Comparison of ENCODE assay signal across 21 cellular contexts in the genomic region with DNA sequence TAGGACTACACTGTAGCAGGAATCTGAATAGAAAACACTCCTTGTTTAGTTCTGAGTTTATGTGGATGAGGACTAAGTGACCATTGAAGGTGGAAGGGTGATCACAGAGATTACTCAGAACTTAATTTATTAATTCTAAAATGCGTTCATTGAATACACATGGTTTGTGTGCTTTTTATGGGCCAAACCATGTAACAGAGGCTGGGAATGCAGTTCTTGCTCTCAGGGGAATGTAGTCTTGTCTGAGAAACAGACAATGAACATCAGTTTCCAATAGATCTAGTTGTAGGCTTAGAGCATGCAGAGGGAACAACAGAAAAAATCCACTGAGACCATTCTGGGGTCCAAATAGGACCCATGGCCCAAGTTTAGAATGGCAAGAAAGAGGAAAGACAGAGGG.
"Had no signal": no experiment of that assay in that cellular context is flagged by ENCODE, and none has a peak within 500 bp of the region (broad histone marks: within the 10 kb centered on the region; RNA-seq: fewer than 3 reads in every experiment).

No MANE protein-coding gene starts in this region.

- H3K27ac ChIP-seq: ascending aorta, epithelial cell of prostate, foreskin keratinocyte, ovary, stomach, uterus, VCaP had no signal

- H3K27ac Mint-ChIP-seq: activated CD8-positive, alpha-beta T cell treated with anti-CD3 and anti-CD28 coated beads for 36 hours; activated naive CD8-positive, alpha-beta T cell treated with anti-CD3 and anti-CD28 coated beads, Interleukin-2, amount 50 U/mL, for 24 hours; activated T-helper 1 cell treated with anti-CD3 and anti-CD28 coated beads, Interleukin-12 subunit alpha, Interleukin-12 subunit beta, Interleukin-2, Interleukin-4 antibody, amounts not matched to agents 30 ng/mL and 10 ng/mL and 1 ng/mL, durations not matched to agents 14 hours and 24 hours and 36 hours; memory B cell had no signal

- H3K36me3 ChIP-seq: ascending aorta, heart left ventricle, ovary, stomach, uterus had no signal

- H3K27me3 ChIP-seq: ascending aorta, foreskin keratinocyte, heart left ventricle, ovary, stomach, uterus had no signal

- H3K9me3 Mint-ChIP-seq: activated CD8-positive, alpha-beta T cell treated with anti-CD3 and anti-CD28 coated beads for 36 hours; activated naive CD8-positive, alpha-beta T cell treated with anti-CD3 and anti-CD28 coated beads, Interleukin-2, amount 50 U/mL, for 24 hours; activated T-helper 1 cell treated with anti-CD3 and anti-CD28 coated beads, Interleukin-12 subunit alpha, Interleukin-12 subunit beta, Interleukin-2, Interleukin-4 antibody, amounts not matched to agents 30 ng/mL and 10 ng/mL and 1 ng/mL, durations not matched to agents 14 hours and 24 hours and 36 hours; memory B cell had no signal

- H3K9me3 ChIP-seq: ascending aorta, heart left ventricle, ovary, stomach, uterus had no signal

- H3K4me3 Mint-ChIP-seq: activated CD8-positive, alpha-beta T cell treated with anti-CD3 and anti-CD28 coated beads for 36 hours; activated naive CD8-positive, alpha-beta T cell treated with anti-CD3 and anti-CD28 coated beads, Interleukin-2, amount 50 U/mL, for 24 hours; activated T-helper 1 cell treated with anti-CD3 and anti-CD28 coated beads, Interleukin-12 subunit alpha, Interleukin-12 subunit beta, Interleukin-2, Interleukin-4 antibody, amounts not matched to agents 30 ng/mL and 10 ng/mL and 1 ng/mL, durations not matched to agents 14 hours and 24 hours and 36 hours; memory B cell had no signal

- ATAC-seq: activated CD8-positive, alpha-beta T cell treated with anti-CD3 and anti-CD28 coated beads for 36 hours; activated naive CD8-positive, alpha-beta T cell treated with anti-CD3 and anti-CD28 coated beads, Interleukin-2, amount 50 U/mL, for 24 hours; foreskin keratinocyte; left lobe of liver had no signal

- H3K4me1 Mint-ChIP-seq: activated naive CD8-positive, alpha-beta T cell treated with anti-CD3 and anti-CD28 coated beads, Interleukin-2, amount 50 U/mL, for 24 hours had no signal

- H3K36me3 Mint-ChIP-seq: memory B cell had no signal

- DNase-seq: activated CD4-positive, alpha-beta T cell treated with anti-CD3 and anti-CD28 coated beads for 4 hours; activated CD8-positive, alpha-beta memory T cell treated with anti-CD3 and anti-CD28 coated beads, Interleukin-2, amount 50 U/mL, for 4 hours; activated CD8-positive, alpha-beta T cell treated with anti-CD3 and anti-CD28 coated beads for 36 hours; activated naive CD4-positive, alpha-beta T cell; activated naive CD8-positive, alpha-beta T cell treated with anti-CD3 and anti-CD28 coated beads, Interleukin-2, amount 50 U/mL, for 24 hours; caudate nucleus; effector memory CD4-positive, alpha-beta T cell; foreskin keratinocyte; heart left ventricle; islet precursor cell; ovary; stimulated activated CD4-positive, alpha-beta T cell treated with anti-CD3 and anti-CD28 coated beads, Interleukin-4, amount 100 ng/mL, for 4 hours; stomach; T1000; uterus had no signal

- H3K4me3 ChIP-seq: ascending aorta, heart left ventricle, ovary, stomach, uterus had no signal
